Comparison of ENCODE assay signal across 7 cellular contexts in the genomic region with DNA sequence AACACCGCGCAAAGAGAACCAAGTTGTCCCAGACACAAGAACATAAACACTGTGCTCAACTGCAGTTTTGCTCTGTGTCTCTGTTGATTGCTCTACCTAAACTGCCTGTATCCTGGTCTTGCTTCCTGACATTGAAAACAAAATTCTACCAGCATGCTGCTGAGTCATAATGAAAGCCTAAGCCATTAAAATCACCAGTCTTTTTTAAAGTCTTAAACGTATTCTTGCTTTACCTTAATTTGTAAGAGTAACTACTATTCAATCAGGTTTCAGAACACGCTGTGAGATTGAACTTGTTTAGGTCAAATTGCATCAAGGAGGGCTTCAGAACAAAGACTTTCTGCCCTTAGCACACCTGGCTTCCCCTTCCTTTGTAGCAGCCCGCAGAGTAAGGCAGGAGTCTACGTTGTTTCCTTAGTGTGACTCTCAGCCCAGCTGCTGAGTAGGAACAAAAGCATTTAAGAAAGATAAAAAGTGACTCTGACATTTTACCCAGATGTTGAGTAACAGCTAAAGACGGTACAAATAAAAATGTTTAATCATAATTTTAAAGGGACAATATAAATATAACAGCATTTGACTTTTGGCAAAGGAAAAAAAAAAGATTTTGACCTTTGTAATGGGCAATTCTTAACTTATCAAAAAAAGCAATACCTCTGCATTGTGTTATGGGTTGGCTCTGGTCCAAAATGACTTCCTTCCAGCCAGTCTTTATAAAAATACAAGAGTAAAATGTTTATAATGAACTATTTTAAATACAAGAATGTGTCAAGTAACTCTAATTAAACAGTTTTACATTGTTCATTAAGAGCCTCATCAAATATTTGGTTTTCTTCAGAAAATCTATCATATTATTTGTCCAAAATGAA.
DNase-seq lines count a peak whose midpoint lies in the region; ATAC-seq, FAIRE-seq and TF ChIP-seq lines count a peak whose summit lies in the region.

No MANE protein-coding gene starts in this region.

- H3K4me1 ChIP-seq in SK-N-SH (ENCODE audit: control insufficient read depth in 1 of 2, insufficient read depth in 2 of 2, low read depth in 1 of 2, low read length in 1 of 2), result peaks cover 0 to 14% of the 10 kb centered on the region in 2 experiments; a peak in 2 of 4 replicates
- H3K4me1 ChIP-seq in neural progenitor cell, result no peaks in the 10 kb centered on the region
- no peaks in the 10 kb centered on the region for H3K4me1 ChIP-seq in kidney (ENCODE audit: control insufficient read depth in 1 of 2, insufficient read depth in 1 of 2, low read depth in 1 of 2, low read length in 2 of 2)

- ATAC-seq in GM19438 (IDR thresholded peaks at IDR 0.05; ENCODE audit: low read depth, unreplicated experiment), result peak; percentile 47
- peak; percentile 61 for ATAC-seq in HG03103 (IDR thresholded peaks at IDR 0.05; ENCODE audit: low read depth, unreplicated experiment)
- ATAC-seq in effector memory CD8-positive, alpha-beta T cell (replicated peaks), result no peak

- FAIRE-seq in kidney (lab: Jason Lieb, UNC), result no peak

- H3K27me3 ChIP-seq in SK-N-SH (ENCODE audit: insufficient read depth), result no peaks in the 10 kb centered on the region
- no peaks in the 10 kb centered on the region for H3K27me3 ChIP-seq in neural progenitor cell

- no peaks in the 10 kb centered on the region for H3K36me3 Mint-ChIP-seq in neural progenitor cell
- no peaks in the 10 kb centered on the region for H3K36me3 Mint-ChIP-seq in effector memory CD8-positive, alpha-beta T cell (ENCODE audit: insufficient read depth)

- POLR2A ChIA-PET in SK-N-SH (lab: Yijun Ruan, JAX), result no interaction called here

- H3K79me2 ChIP-seq in SK-N-SH (ENCODE audit: insufficient read depth), result no peaks in the 10 kb centered on the region
- no peaks in the 10 kb centered on the region for H3K79me2 ChIP-seq in neural progenitor cell (ENCODE audit: low read depth)

- no peaks in the 10 kb centered on the region for H3K9me3 Mint-ChIP-seq in neural progenitor cell
- H3K9me3 Mint-ChIP-seq in effector memory CD8-positive, alpha-beta T cell, result peaks cover 10 to 20% of the 10 kb centered on the region in 2 donors

- H3K27ac ChIP-seq in SK-N-SH (ENCODE audit: low read depth in 2 of 2, low read length in 1 of 2) (peak overlapping the region in 1 of 2 experiments; percentile 1; a peak in 1 of 4 replicates), neural progenitor cell (no peak overlapping the region), kidney (ENCODE audit: low read depth in 2 of 2, low read length in 2 of 2) (peak overlapping the region in 1 of 2 donors; percentile 35)

- CTCF ChIA-PET in SK-N-SH (lab: Yijun Ruan, JAX), result interaction anchor here (1.0 to 1.4 kb wide), 2 partner anchors 11 to 576 kb away, joined by 3 read pairs; no protein-coding TSS in a partner anchor

- H4K20me1 ChIP-seq in SK-N-SH (ENCODE audit: insufficient read depth), result no peaks in the 10 kb centered on the region
- H4K20me1 ChIP-seq in neural progenitor cell (ENCODE audit: low read depth), result no peaks in the 10 kb centered on the region

- TF ChIP-seq EP300 in SK-N-SH (IDR thresholded peaks at IDR 0.05; ENCODE audit: borderline replicate concordance in 1 of 2, low read depth in 1 of 2, low read length in 1 of 2), result no peak

- H3K4me3 Mint-ChIP-seq in neural progenitor cell, result no peak overlapping the region
- no peak overlapping the region for H3K4me3 Mint-ChIP-seq in effector memory CD8-positive, alpha-beta T cell

- DNase-seq in SK-N-SH, result no peak
- DNase-seq in neural progenitor cell (ENCODE audit: low spot score), result peak; percentile 8
- no peak for DNase-seq in kidney
- no peak for DNase-seq in midbrain (lab: John Stamatoyannopoulos, UW)
- DNase-seq in effector memory CD8-positive, alpha-beta T cell, result no peak

- no peak overlapping the region for H3K4me3 ChIP-seq in SK-N-SH (ENCODE audit: low read depth in 2 of 2, low read length in 1 of 2)
- H3K4me3 ChIP-seq in neural progenitor cell, result no peak overlapping the region
- no peak overlapping the region for H3K4me3 ChIP-seq in kidney (ENCODE audit: low read length in 2 of 2)

- H3F3A ChIP-seq in SK-N-SH (replicated peaks; ENCODE audit: insufficient read depth) (no peaks in the 10 kb centered on the region), neural progenitor cell (ENCODE audit: low read depth) (no peaks in the 10 kb centered on the region)

- H2AFZ ChIP-seq in SK-N-SH (ENCODE audit: low read depth) (peak overlapping the region; percentile 73), neural progenitor cell (replicated peaks) (no peak overlapping the region)

- WGBS in SK-N-SH (ENCODE audit: low lambda C conversion rate), result 66% methylated on average over 7 of the region's 7 CpGs

- H3K27ac Mint-ChIP-seq in neural progenitor cell, result no peak overlapping the region
- H3K27ac Mint-ChIP-seq in effector memory CD8-positive, alpha-beta T cell, result no peak overlapping the region

- TF ChIP-seq RAD21 in SK-N-SH (IDR thresholded peaks at IDR 0.05; ENCODE audit: low read length), result no peak

- intact Hi-C loops in kidney (cut with DNase I), result loop anchor here (10.0 kb wide), 1 partner anchor 349 kb away; no protein-coding TSS in a partner anchor

- H3K9ac ChIP-seq in SK-N-SH (no peak overlapping the region), neural progenitor cell (no peak overlapping the region), kidney (ENCODE audit: low read length in 2 of 2) (no peak overlapping the region)

- no peak for TF ChIP-seq CTCF in SK-N-SH (IDR thresholded peaks at IDR 0.05)
- TF ChIP-seq CTCF in neural progenitor cell (IDR thresholded peaks at IDR 0.05), result no peak
- TF ChIP-seq CTCF in kidney (IDR thresholded peaks at IDR 0.05; ENCODE audit: borderline replicate concordance, extremely low read depth, insufficient read depth), result no peak

- H3K4me2 ChIP-seq in SK-N-SH (no peak overlapping the region), neural progenitor cell (no peak overlapping the region)

- no peaks in the 10 kb centered on the region for H3K27me3 Mint-ChIP-seq in neural progenitor cell (ENCODE audit: insufficient read depth, low read depth)
- no peaks in the 10 kb centered on the region for H3K27me3 Mint-ChIP-seq in effector memory CD8-positive, alpha-beta T cell

- H3K9me2 ChIP-seq in SK-N-SH, result no peaks in the 10 kb centered on the region

- peaks cover 6% of the 10 kb centered on the region for H3K4me1 Mint-ChIP-seq in neural progenitor cell
- no peaks in the 10 kb centered on the region for H3K4me1 Mint-ChIP-seq in effector memory CD8-positive, alpha-beta T cell (ENCODE audit: low read depth in 2 of 2)

- H3K36me3 ChIP-seq in SK-N-SH (replicated peaks in 1 of 2; ENCODE audit: control insufficient read depth in 1 of 2, insufficient read depth in 2 of 2, low read length in 1 of 2) (no peaks in the 10 kb centered on the region), neural progenitor cell (no peaks in the 10 kb centered on the region), kidney (ENCODE audit: control insufficient read depth in 1 of 2, insufficient read depth in 2 of 2, low read length in 2 of 2) (no peaks in the 10 kb centered on the region)

- H3K9me3 ChIP-seq in SK-N-SH, result no peaks in the 10 kb centered on the region
- no peaks in the 10 kb centered on the region for H3K9me3 ChIP-seq in neural progenitor cell (ENCODE audit: low read depth)
- no peaks in the 10 kb centered on the region for H3K9me3 ChIP-seq in kidney (ENCODE audit: control insufficient read depth in 1 of 2, low read length in 2 of 2)

TF ChIP-seq in SK-N-SH, 30 proteins besides CTCF, POLR2A, EP300 and RAD21:
- TF ChIP-seq YY1 (IDR thresholded peaks at IDR 0.05; ENCODE audit: low read depth), result no peak
- TF ChIP-seq NFIC (IDR thresholded peaks at IDR 0.05; ENCODE audit: borderline replicate concordance), result peak; percentile 29; the same call in 1 of the 2 replicates
- TF ChIP-seq FOSL2 (IDR thresholded peaks at IDR 0.05; ENCODE audit: borderline replicate concordance, low read depth), result no peak
- no peak for TF ChIP-seq RXRA (IDR thresholded peaks at IDR 0.05; ENCODE audit: borderline replicate concordance, low read depth)
